ENCODE assay signal across 8 cellular contexts in the genomic region with DNA sequence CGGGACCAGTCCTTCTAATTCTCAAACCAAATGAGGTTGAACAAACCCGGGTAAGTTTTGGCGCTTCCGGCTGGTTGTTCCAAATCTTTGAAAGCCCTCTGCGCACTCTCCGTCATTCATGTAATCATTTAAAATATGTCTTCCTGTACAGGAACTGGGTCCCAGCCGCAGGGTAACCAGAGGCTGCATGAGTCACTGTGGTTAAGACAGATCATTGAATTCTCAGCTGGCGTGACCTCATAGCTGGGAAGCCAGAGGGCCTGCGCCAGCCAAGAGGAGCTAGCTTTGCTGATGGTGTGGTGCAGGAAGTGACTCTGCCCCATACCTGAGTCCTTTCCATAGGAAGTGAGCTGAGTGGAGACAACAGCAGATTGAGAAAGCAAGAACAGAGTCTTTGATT.
A peak's percentile ranks its signal among the peaks of the same experiment; 100 is the strongest.
DNase-seq lines count a peak whose midpoint lies in the region; ATAC-seq lines count a peak whose summit lies in the region.

No MANE protein-coding gene starts in this region.

- H3K4me3 Mint-ChIP-seq in T-cell, result peak overlapping the region; percentile 51 to 65 (median 52)
- H3K4me3 Mint-ChIP-seq in activated naive CD8-positive, alpha-beta T cell, result peak overlapping the region; percentile 62

- POLR2A ChIA-PET in T-cell (lab: Charles Lee), result interaction anchor here in 1 of 2 donors (0.7 kb wide), 1 partner anchor 1541 kb away, joined by 4 read pairs; no protein-coding TSS in a partner anchor

- no peaks in the 10 kb centered on the region for H3K27me3 Mint-ChIP-seq in T-cell
- no peaks in the 10 kb centered on the region for H3K27me3 Mint-ChIP-seq in activated naive CD8-positive, alpha-beta T cell

- DNase-seq in T-cell, result peak; percentile 52 to 92 (median 82)
- peak; percentile 94 for DNase-seq in islet precursor cell
- DNase-seq in stimulated activated CD8-positive, alpha-beta memory T cell treated with anti-CD3 and anti-CD28 coated beads, Interleukin-12 subunit alpha, Interleukin-12 subunit beta, amount 100 ng/mL, for 4 hours (ENCODE audit: low read depth), result peak; percentile 72
- no peak for DNase-seq in NCI-H82 (lab: John Stamatoyannopoulos, UW)
- no peak for DNase-seq in DMS114 treated with DMSO at 0.1 percent for 48 hours (lab: John Stamatoyannopoulos, UW; ENCODE audit: unreplicated experiment)
- no peak for DNase-seq in ecto neural progenitor cell (ENCODE audit: low spot score)

- no peaks in the 10 kb centered on the region for H3K9me3 Mint-ChIP-seq in T-cell
- H3K9me3 Mint-ChIP-seq in activated naive CD8-positive, alpha-beta T cell (ENCODE audit: low read depth), result peaks cover 4% of the 10 kb centered on the region

- ATAC-seq in HG02981 (IDR thresholded peaks at IDR 0.05; ENCODE audit: unreplicated experiment), result peak; percentile 78
- ATAC-seq in T-cell (replicated peaks in 1 of 4), result peak; percentile 98 to 100 (median 98)

- CTCF ChIA-PET in T-cell (lab: Charles Lee), result interaction anchor here in 1 of 2 donors (1.1 kb wide), 1 partner anchor 126 kb away, joined by 3 read pairs; no protein-coding TSS in a partner anchor

- peak overlapping the region; percentile 88 to 89 for H3K27ac Mint-ChIP-seq in T-cell
- peak overlapping the region; percentile 95 for H3K27ac Mint-ChIP-seq in activated naive CD8-positive, alpha-beta T cell

- peaks cover 14 to 22% (median 22%) of the 10 kb centered on the region in 3 donors for H3K4me1 Mint-ChIP-seq in T-cell
- H3K4me1 Mint-ChIP-seq in activated naive CD8-positive, alpha-beta T cell (ENCODE audit: low read depth), result peaks cover 24% of the 10 kb centered on the region

- no peaks in the 10 kb centered on the region for H3K36me3 Mint-ChIP-seq in T-cell
- no peaks in the 10 kb centered on the region for H3K36me3 Mint-ChIP-seq in activated naive CD8-positive, alpha-beta T cell

Comparison
In these comparisons a context has a peak if more than half of its experiments do, and no peak if none do; other contexts are left out.
1. DNase-seq: peak in T-cell (34 of 34), islet precursor cell (single experiment) and stimulated activated CD8-positive, alpha-beta memory T cell treated with anti-CD3 and anti-CD28 coated beads, Interleukin-12 subunit alpha, Interleukin-12 subunit beta, amount 100 ng/mL, for 4 hours (single experiment); none in NCI-H82 (single experiment), DMS114 treated with DMSO at 0.1 percent for 48 hours (single experiment) and ecto neural progenitor cell (single experiment).